Comparison of ENCODE assay signal across 8 cellular contexts in the genomic region with DNA sequence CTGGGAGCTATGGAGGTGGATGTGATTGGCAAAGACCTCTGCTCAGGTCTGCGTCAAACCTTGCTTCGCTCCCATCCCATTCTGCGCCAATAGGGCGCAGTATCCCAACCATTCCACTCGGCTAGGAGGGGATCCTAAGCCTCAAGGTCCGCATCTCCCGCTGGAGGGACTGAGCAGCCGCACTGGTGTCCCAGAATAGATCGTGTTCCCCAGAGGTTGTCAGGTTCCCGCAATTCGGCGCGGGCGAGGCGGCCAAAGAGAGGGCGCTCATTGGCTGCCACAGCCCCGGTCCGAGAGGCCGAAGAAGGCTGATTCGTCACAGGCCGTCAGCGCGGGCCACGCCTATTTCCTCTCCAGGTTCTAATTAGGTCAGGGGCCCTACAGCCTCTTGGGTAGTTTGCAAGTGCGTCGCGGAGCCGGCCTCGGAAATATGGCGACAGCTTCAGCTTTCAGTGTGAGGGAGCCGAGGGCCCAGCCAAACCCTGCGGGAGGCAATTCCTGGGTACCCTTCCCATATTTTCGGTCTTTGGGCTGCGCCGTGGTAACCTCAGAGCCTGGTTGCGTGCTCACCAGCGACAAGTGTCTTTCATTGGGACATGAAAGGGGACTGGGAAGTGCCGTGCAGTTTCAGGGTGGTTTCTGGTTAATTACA. TPM values are rescaled to one million over a fixed set of nuclear protein-coding genes. Genes with fewer than 3 reads are reported as not detected.
A peak's percentile ranks its signal among the peaks of the same experiment; 100 is the strongest.
DNase-seq lines count a peak whose midpoint lies in the region; ATAC-seq, FAIRE-seq and TF ChIP-seq lines count a peak whose summit lies in the region.

No MANE protein-coding gene starts in this region.

- in situ Hi-C loops in Caki2 (cut with HindIII; ENCODE audit: low pct_unique_long_range_greater_than_20kb, low sequenced_read_pairs): no loop called here

- no peak for FAIRE-seq in frontal cortex (lab: Jason Lieb, UNC)

- H3K27me3 ChIP-seq in neutrophil (peaks cover 35% of the 10 kb centered on the region), subcutaneous abdominal adipose tissue (ENCODE audit: control insufficient read depth in 5 of 5, insufficient read depth in 4 of 5, low read length in 5 of 5) (peaks cover 0 to 4% (median 0%) of the 10 kb centered on the region in 5 donors)

- H3K36me3 ChIP-seq in neutrophil: no peaks in the 10 kb centered on the region
- H3K36me3 ChIP-seq in subcutaneous abdominal adipose tissue (ENCODE audit: control insufficient read depth in 5 of 5, insufficient read depth in 5 of 5, low read length in 5 of 5): no peaks in the 10 kb centered on the region

- DNase-seq in Caki2 (ENCODE audit: low read depth): peak; percentile 87
- peak in 74 of 76 experiments; percentile 68 to 93 (median 86) for DNase-seq in HUDEP-2 (lab: John Stamatoyannopoulos, UW; ENCODE audit: unreplicated experiment in 76 of 76)
- DNase-seq in SHP77 treated with DMSO at 0.1 percent for 48 hours (lab: John Stamatoyannopoulos, UW): peak; percentile 97
- peak; percentile 79 for DNase-seq in activated gamma-delta T cell treated with anti-CD3 and anti-CD28 coated beads, Interleukin-2, amount 50 U/mL, for 16 hours (ENCODE audit: low read depth)
- DNase-seq in frontal cortex (ENCODE audit: low spot score in 2 of 2): peak; percentile 51 to 85

- H3K4me3 ChIP-seq in neutrophil (ENCODE audit: low read depth in 1 of 2, low read length in 1 of 2) (peak overlapping the region; percentile 75 to 78), subcutaneous abdominal adipose tissue (ENCODE audit: low read depth in 1 of 5, low read length in 5 of 5) (peak overlapping the region; percentile 77 to 98 (median 92))

- no peaks in the 10 kb centered on the region for H3K9me3 ChIP-seq in neutrophil
- peaks cover 0 to 3% (median 0%) of the 10 kb centered on the region in 5 donors for H3K9me3 ChIP-seq in subcutaneous abdominal adipose tissue (ENCODE audit: control insufficient read depth in 5 of 5, low read length in 5 of 5)

- peak overlapping the region; percentile 87 for H3K27ac ChIP-seq in neutrophil
- peak overlapping the region; percentile 99 for H3K27ac ChIP-seq in subcutaneous abdominal adipose tissue (ENCODE audit: low read depth, low read length)

- peak overlapping the region; percentile 89 to 100 (median 99) for H3K9ac ChIP-seq in subcutaneous abdominal adipose tissue (ENCODE audit: low read length in 5 of 5)

- peak; percentile 59 for TF ChIP-seq CTCF in neutrophil (IDR thresholded peaks at IDR 0.05)

- peak; percentile 98 for ATAC-seq in GM21367 (IDR thresholded peaks at IDR 0.05; ENCODE audit: unreplicated experiment)

- H3K4me1 ChIP-seq in neutrophil (ENCODE audit: control insufficient read depth in 1 of 2, insufficient read depth in 1 of 2, low read depth in 1 of 2, low read length in 1 of 2): peaks cover 30% of the 10 kb centered on the region in 2 experiments
- H3K4me1 ChIP-seq in subcutaneous abdominal adipose tissue (ENCODE audit: control insufficient read depth in 5 of 5, insufficient read depth in 5 of 5, low read length in 5 of 5): peaks cover 0 to 34% (median 18%) of the 10 kb centered on the region in 5 donors

RNA-seq across cellular contexts. Expression of gene OR10AD1, which starts 5.0 kb away (rescaled TPM):
- total RNA-seq in Caki2 (2014; rRNA removed; shearing (Covaris generic); ENCODE audit: low replicate concordance): not detected in 2 replicates
- not detected for total RNA-seq in frontal cortex

RNA-seq across cellular contexts. Expression of gene CCDC184, which starts 14.6 kb away (rescaled TPM):
- not detected in 2 replicates for total RNA-seq in Caki2 (2014; rRNA removed; shearing (Covaris generic); ENCODE audit: low replicate concordance)
- 18.8 TPM for total RNA-seq in frontal cortex

RNA-seq across cellular contexts. Expression of gene ASB8, which starts 40.8 kb away (rescaled TPM):
- 14.0 and 20.9 TPM in 2 replicates for total RNA-seq in Caki2 (2014; rRNA removed; shearing (Covaris generic); ENCODE audit: low replicate concordance)
- total RNA-seq in frontal cortex: 37.1 TPM

Comparison
In these comparisons a context has a peak if more than half of its experiments do, and no peak if none do; other contexts are left out.
1. Peak in every context shown above with its lines: DNase-seq, ATAC-seq, H3K4me3 ChIP-seq and H3K27ac ChIP-seq.
2. RNA of gene CCDC184, which starts 14.6 kb away (total RNA-seq): 18.8 TPM in frontal cortex (single experiment); not detected in Caki2; every median in the first group is over 10 times any median in the second.